Comparison of ENCODE assay signal across 1 cellular context in genomic region chr5:81759632-81760005, GRCh38.
TF ChIP-seq lines count a peak whose summit lies in the region.

No MANE protein-coding gene starts in this region.

TF ChIP-seq in GM23338, 12 proteins besides CTCF, POLR2A, EP300 and RAD21:
- TF ChIP-seq, protein P1, sequence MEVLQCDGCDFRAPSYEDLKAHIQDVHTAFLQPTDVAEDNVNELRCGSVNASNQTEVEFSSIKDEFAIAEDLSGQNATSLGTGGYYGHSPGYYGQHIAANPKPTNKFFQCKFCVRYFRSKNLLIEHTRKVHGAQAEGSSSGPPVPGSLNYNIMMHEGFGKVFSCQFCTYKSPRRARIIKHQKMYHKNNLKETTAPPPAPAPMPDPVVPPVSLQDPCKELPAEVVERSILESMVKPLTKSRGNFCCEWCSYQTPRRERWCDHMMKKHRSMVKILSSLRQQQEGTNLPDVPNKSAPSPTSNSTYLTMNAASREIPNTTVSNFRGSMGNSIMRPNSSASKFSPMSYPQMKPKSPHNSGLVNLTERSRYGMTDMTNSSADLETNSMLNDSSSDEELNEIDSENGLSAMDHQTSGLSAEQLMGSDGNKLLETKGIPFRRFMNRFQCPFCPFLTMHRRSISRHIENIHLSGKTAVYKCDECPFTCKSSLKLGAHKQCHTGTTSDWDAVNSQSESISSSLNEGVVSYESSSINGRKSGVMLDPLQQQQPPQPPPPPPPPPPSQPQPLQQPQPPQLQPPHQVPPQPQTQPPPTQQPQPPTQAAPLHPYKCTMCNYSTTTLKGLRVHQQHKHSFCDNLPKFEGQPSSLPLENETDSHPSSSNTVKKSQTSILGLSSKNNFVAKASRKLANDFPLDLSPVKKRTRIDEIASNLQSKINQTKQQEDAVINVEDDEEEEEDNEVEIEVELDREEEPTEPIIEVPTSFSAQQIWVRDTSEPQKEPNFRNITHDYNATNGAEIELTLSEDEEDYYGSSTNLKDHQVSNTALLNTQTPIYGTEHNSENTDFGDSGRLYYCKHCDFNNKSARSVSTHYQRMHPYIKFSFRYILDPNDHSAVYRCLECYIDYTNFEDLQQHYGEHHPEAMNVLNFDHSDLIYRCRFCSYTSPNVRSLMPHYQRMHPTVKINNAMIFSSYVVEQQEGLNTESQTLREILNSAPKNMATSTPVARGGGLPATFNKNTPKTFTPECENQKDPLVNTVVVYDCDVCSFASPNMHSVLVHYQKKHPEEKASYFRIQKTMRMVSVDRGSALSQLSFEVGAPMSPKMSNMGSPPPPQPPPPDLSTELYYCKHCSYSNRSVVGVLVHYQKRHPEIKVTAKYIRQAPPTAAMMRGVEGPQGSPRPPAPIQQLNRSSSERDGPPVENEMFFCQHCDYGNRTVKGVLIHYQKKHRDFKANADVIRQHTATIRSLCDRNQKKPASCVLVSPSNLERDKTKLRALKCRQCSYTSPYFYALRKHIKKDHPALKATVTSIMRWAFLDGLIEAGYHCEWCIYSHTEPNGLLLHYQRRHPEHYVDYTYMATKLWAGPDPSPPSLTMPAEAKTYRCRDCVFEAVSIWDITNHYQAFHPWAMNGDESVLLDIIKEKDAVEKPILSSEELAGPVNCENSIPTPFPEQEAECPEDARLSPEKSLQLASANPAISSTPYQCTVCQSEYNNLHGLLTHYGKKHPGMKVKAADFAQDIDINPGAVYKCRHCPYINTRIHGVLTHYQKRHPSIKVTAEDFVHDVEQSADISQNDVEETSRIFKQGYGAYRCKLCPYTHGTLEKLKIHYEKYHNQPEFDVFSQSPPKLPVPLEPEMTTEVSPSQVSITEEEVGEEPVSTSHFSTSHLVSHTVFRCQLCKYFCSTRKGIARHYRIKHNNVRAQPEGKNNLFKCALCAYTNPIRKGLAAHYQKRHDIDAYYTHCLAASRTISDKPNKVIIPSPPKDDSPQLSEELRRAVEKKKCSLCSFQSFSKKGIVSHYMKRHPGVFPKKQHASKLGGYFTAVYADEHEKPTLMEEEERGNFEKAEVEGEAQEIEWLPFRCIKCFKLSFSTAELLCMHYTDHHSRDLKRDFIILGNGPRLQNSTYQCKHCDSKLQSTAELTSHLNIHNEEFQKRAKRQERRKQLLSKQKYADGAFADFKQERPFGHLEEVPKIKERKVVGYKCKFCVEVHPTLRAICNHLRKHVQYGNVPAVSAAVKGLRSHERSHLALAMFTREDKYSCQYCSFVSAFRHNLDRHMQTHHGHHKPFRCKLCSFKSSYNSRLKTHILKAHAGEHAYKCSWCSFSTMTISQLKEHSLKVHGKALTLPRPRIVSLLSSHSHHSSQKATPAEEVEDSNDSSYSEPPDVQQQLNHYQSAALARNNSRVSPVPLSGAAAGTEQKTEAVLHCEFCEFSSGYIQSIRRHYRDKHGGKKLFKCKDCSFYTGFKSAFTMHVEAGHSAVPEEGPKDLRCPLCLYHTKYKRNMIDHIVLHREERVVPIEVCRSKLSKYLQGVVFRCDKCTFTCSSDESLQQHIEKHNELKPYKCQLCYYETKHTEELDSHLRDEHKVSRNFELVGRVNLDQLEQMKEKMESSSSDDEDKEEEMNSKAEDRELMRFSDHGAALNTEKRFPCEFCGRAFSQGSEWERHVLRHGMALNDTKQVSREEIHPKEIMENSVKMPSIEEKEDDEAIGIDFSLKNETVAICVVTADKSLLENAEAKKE (CRISPR knock-in tag; IDR thresholded peaks at IDR 0.05) = no peak
- TF ChIP-seq ETS1 (IDR thresholded peaks at IDR 0.05) (no peak), ZNF331 (CRISPR knock-in tag; IDR thresholded peaks at IDR 0.05; ENCODE audit: low read depth) (no peak), ZNF114 (CRISPR knock-in tag; IDR thresholded peaks at IDR 0.05) (no peak), REST (IDR thresholded peaks at IDR 0.05; ENCODE audit: unreplicated experiment) (no peak), EZH2phosphoT487 (IDR thresholded peaks at IDR 0.05; ENCODE audit: unreplicated experiment) (no peak), POLR2AphosphoS5 (IDR thresholded peaks at IDR 0.05; ENCODE audit: low read depth) (no peak), CREB1 (CRISPR knock-in tag; IDR thresholded peaks at IDR 0.05; ENCODE audit: low read depth) (no peak), EZH2 (IDR thresholded peaks at IDR 0.05; ENCODE audit: low read depth, unreplicated experiment) (no peak), JUNB (IDR thresholded peaks at IDR 0.05; ENCODE audit: unreplicated experiment) (no peak), STAT1 (IDR thresholded peaks at IDR 0.05; ENCODE audit: unreplicated experiment) (no peak), NANOG (IDR thresholded peaks at IDR 0.05; ENCODE audit: borderline replicate concordance) (no peak)
TF ChIP-seq in GM23338: peak in this region for 0.
